8 cellular contexts compared by ENCODE assay signal in the genomic region with DNA sequence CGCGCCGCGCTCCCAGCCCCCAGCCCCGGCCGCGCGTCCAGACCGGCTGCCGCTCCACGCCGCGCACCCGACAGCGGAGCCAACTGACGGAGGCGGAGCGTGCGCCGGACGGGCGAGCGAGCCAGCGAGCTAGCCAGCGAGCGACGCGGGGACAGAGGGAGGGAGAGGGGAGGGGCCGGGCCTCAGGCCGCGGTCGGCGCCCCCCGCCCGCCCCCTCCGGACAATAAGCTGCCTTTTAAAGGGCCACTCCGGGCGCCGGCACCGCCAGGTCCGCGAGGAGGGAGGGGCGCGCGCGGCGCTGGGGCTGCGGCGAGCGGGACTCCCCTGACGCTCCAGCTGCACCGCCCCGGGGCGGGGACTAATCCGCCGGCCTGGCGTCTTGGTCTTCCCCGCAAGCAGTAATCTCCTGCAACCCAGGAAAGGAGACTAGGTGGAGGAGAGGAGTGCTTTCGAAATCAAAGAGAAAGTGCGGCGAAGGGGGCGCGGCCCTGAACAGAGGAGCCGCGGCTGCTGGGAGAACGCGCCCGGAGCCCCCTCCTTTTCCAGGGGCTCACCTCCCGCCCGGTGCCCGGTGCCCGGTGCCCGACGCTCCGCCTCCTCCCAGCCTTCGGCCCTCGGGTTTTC. TPM values are rescaled to one million over a fixed set of nuclear protein-coding genes. Genes with fewer than 3 reads are reported as not detected.
A peak's percentile ranks its signal among the peaks of the same experiment; 100 is the strongest.
DNase-seq lines count a peak whose midpoint lies in the region; ATAC-seq and TF ChIP-seq lines count a peak whose summit lies in the region.

A gene with protein sequence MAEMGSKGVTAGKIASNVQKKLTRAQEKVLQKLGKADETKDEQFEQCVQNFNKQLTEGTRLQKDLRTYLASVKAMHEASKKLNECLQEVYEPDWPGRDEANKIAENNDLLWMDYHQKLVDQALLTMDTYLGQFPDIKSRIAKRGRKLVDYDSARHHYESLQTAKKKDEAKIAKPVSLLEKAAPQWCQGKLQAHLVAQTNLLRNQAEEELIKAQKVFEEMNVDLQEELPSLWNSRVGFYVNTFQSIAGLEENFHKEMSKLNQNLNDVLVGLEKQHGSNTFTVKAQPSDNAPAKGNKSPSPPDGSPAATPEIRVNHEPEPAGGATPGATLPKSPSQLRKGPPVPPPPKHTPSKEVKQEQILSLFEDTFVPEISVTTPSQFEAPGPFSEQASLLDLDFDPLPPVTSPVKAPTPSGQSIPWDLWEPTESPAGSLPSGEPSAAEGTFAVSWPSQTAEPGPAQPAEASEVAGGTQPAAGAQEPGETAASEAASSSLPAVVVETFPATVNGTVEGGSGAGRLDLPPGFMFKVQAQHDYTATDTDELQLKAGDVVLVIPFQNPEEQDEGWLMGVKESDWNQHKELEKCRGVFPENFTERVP (minus strand): TSS at position 157 of the 624 bp plus-strand sequence. CDS start 211 bp downstream, outside the sequence.

- peak in 13 of 14 donors; percentile 67 to 95 (median 86) for DNase-seq in C1 segment of cervical spinal cord (lab: John Stamatoyannopoulos, UW)
- peak; percentile 50 for DNase-seq in NOMO-1 treated with dmso at 0.1 percent for 144 hours (lab: John Stamatoyannopoulos, UW; ENCODE audit: unreplicated experiment)
- peak; percentile 66 for DNase-seq in activated T-cell treated with anti-CD3 and anti-CD28 coated beads for 48 hours (ENCODE audit: low read depth)
- no peak for DNase-seq in epithelial cell of prostate (ENCODE audit: low read depth, low spot score)
- DNase-seq in mucosa of descending colon: peak; percentile 93 to 96 (median 94)
- peak; percentile 53 to 60 for DNase-seq in stimulated activated CD8-positive, alpha-beta memory T cell treated with anti-CD3 and anti-CD28 coated beads, Interleukin-2, amount 100 ng/mL, for 48 hours (ENCODE audit: low read depth in 2 of 2)

- peak; percentile 82 for ATAC-seq in GM19351 (IDR thresholded peaks at IDR 0.05; ENCODE audit: unreplicated experiment)
- ATAC-seq in HG03460 (IDR thresholded peaks at IDR 0.05; ENCODE audit: unreplicated experiment): peak; percentile 88
- ATAC-seq in mucosa of descending colon: peak; percentile 89

- intact Hi-C loops in mucosa of descending colon (cut with DNase I, micrococcal nuclease): no loop called here

- no peak for TF ChIP-seq CTCF in mucosa of descending colon (IDR thresholded peaks at IDR 0.05)

- H3K9me3 ChIP-seq in mucosa of descending colon: no peaks in the 10 kb centered on the region

- H3K27ac ChIP-seq in epithelial cell of prostate: peak within 1 kb of the TSS; percentile 29

- peaks cover 14% of the 10 kb centered on the region for H3K4me1 ChIP-seq in mucosa of descending colon (ENCODE audit: low read depth)

- no peaks in the 10 kb centered on the region for H3K36me3 ChIP-seq in mucosa of descending colon (ENCODE audit: low read depth)

- H3K4me3 ChIP-seq in mucosa of descending colon: peak within 1 kb of the TSS; percentile 48

RNA-seq across cellular contexts. Expression of the gene that starts here (rescaled TPM):
- 10 to 100 TPM; 37.6 to 65.7 (median 46.3) TPM for total RNA-seq in mucosa of descending colon
